ENCODE assay signal across 14 cellular contexts in the genomic region with DNA sequence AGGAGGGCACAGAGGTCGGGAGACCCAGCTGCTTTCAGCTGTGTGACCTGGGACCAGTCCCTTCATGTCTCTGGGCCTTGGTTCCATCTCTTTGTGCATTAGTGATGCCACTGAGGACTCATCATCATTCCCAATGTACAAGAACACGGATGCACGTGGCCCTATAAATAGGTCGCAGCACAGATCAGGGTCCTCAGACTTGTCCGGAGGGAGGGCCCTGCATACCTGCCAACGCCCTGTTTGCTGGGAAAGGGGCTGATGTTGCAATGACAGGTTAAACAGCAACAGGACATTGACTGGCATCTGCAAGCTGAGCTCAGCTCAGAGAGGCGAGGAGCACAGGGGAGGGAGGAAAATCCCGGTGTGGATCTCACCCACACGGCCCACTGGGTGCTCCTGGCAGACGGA.
DNase-seq lines count a peak whose midpoint lies in the region; ATAC-seq, FAIRE-seq and TF ChIP-seq lines count a peak whose summit lies in the region.
"Had no signal": no experiment of that assay in that cellular context is flagged by ENCODE, and none has a peak within 500 bp of the region (broad histone marks: within the 10 kb centered on the region; RNA-seq: fewer than 3 reads in every experiment).

No MANE protein-coding gene starts in this region.

- no peak for ATAC-seq in stimulated activated naive CD8-positive, alpha-beta T cell treated with anti-CD3 and anti-CD28 coated beads, Interleukin-15, amount 100 ng/mL, for 72 hours
- ATAC-seq: stimulated activated naive CD8-positive, alpha-beta T cell treated with anti-CD3 and anti-CD28 coated beads, Interleukin-15, Interleukin-2, amounts not matched to agents 100 U/mL and 50 U/mL, for 24 hours had no signal

- no peaks in the 10 kb centered on the region for H3K9me3 Mint-ChIP-seq in stimulated activated naive CD8-positive, alpha-beta T cell treated with anti-CD3 and anti-CD28 coated beads, Interleukin-15, amount 100 ng/mL, for 72 hours
- H3K9me3 Mint-ChIP-seq: activated T-helper 1 cell treated with anti-CD3 and anti-CD28 coated beads, Interleukin-12 subunit alpha, Interleukin-12 subunit beta, Interleukin-2, Interleukin-4 antibody, amounts not matched to agents 30 ng/mL and 10 ng/mL and 1 ng/mL, durations not matched to agents 14 hours and 24 hours and 36 hours had no signal

- H3K4me2 ChIP-seq in parathyroid adenoma (ENCODE audit: low read length), result no peak overlapping the region

- H3K79me2 ChIP-seq in parathyroid adenoma, result no peaks in the 10 kb centered on the region

- H3K27ac ChIP-seq in parathyroid adenoma, result peak overlapping the region; percentile 50

- peak overlapping the region in 1 of 2 donors; percentile 88 for H3K27ac Mint-ChIP-seq in stimulated activated naive CD8-positive, alpha-beta T cell treated with anti-CD3 and anti-CD28 coated beads, Interleukin-15, amount 100 ng/mL, for 72 hours

- no peaks in the 10 kb centered on the region for H3K9me3 ChIP-seq in parathyroid adenoma (ENCODE audit: control insufficient read depth, low read length)

- H2AFZ ChIP-seq in parathyroid adenoma, result no peak overlapping the region

- H3K9ac ChIP-seq in parathyroid adenoma, result no peak overlapping the region

- no peak for TF ChIP-seq CTCF in parathyroid adenoma (IDR thresholded peaks at IDR 0.05)

- peak; percentile 56 for FAIRE-seq in RCC 7860 (lab: Jason Lieb, UNC)
- FAIRE-seq: GM18507, islet of Langerhans had no signal

- H3K4me3 Mint-ChIP-seq in stimulated activated naive CD8-positive, alpha-beta T cell treated with anti-CD3 and anti-CD28 coated beads, Interleukin-15, amount 100 ng/mL, for 72 hours, result no peak overlapping the region
- H3K4me3 Mint-ChIP-seq: activated T-helper 1 cell treated with anti-CD3 and anti-CD28 coated beads, Interleukin-12 subunit alpha, Interleukin-12 subunit beta, Interleukin-2, Interleukin-4 antibody, amounts not matched to agents 30 ng/mL and 10 ng/mL and 1 ng/mL, durations not matched to agents 14 hours and 24 hours and 36 hours had no signal

- DNase-seq in DMS153 treated with DMSO at 0.1 percent for 48 hours (lab: John Stamatoyannopoulos, UW; ENCODE audit: unreplicated experiment) (peak; percentile 20), RCC 7860 (ENCODE audit: low spot score) (peak; percentile 73), glomerular visceral epithelial cell (ENCODE audit: extremely low spot score) (peak; percentile 79), NCI-H2107 treated with DMSO at 0.1 percent for 48 hours (lab: John Stamatoyannopoulos, UW; ENCODE audit: unreplicated experiment) (no peak), NCI-H2171 (lab: John Stamatoyannopoulos, UW) (no peak), T1000 (lab: John Stamatoyannopoulos, UW) (no peak)
- no peak for DNase-seq in stimulated activated naive CD8-positive, alpha-beta T cell treated with anti-CD3 and anti-CD28 coated beads, Interleukin-15, amount 100 ng/mL, for 72 hours
- DNase-seq: GOT3; NCI-H2171 treated with DMSO at 0.1 percent for 48 hours; stimulated activated naive CD8-positive, alpha-beta T cell treated with anti-CD3 and anti-CD28 coated beads, Interleukin-15, Interleukin-2, amounts not matched to agents 100 U/mL and 50 U/mL, for 24 hours had no signal

- H3K4me3 ChIP-seq in parathyroid adenoma (ENCODE audit: low read depth, low read length), result no peak overlapping the region

- H3K27me3 Mint-ChIP-seq in stimulated activated naive CD8-positive, alpha-beta T cell treated with anti-CD3 and anti-CD28 coated beads, Interleukin-15, amount 100 ng/mL, for 72 hours, result no peaks in the 10 kb centered on the region

- no peaks in the 10 kb centered on the region for H3K36me3 ChIP-seq in parathyroid adenoma (ENCODE audit: control insufficient read depth, insufficient read depth, low read length)

- no peaks in the 10 kb centered on the region for H3K4me1 Mint-ChIP-seq in stimulated activated naive CD8-positive, alpha-beta T cell treated with anti-CD3 and anti-CD28 coated beads, Interleukin-15, amount 100 ng/mL, for 72 hours

- peaks cover 18% of the 10 kb centered on the region for H3K4me1 ChIP-seq in parathyroid adenoma

- H3K27me3 ChIP-seq in parathyroid adenoma (ENCODE audit: control insufficient read depth, insufficient read depth, low read length), result no peaks in the 10 kb centered on the region

Comparison
In these comparisons a context has a peak if more than half of its experiments do, and no peak if none do; other contexts are left out.
1. DNase-seq: peak in DMS153 treated with DMSO at 0.1 percent for 48 hours (single experiment), RCC 7860 (single experiment) and glomerular visceral epithelial cell (single experiment); none in NCI-H2107 treated with DMSO at 0.1 percent for 48 hours (single experiment), stimulated activated naive CD8-positive, alpha-beta T cell treated with anti-CD3 and anti-CD28 coated beads, Interleukin-15, amount 100 ng/mL, for 72 hours (0 of 2), NCI-H2171 (single experiment) and T1000 (single experiment).